16 cellular contexts compared by ENCODE assay signal in the genomic region with DNA sequence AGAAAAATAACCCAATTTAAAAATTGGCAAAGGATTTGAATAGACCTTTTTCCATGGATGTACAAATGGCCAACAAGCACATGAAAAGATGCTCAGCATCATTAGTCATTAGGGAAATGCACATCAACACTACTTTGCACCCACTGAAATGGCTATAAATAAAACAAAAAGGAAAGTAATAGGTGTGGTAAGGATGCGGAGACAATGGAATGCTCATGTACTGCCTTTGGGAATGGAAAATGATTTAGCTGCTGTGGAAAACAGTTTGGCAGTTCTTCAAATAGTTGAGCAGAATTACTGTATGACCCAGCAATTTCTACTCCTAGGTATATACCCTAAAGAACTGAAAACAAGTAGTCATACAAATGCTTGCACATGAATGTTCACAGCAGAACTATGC. TPM values are rescaled to one million over a fixed set of nuclear protein-coding genes. Genes with fewer than 3 reads are reported as not detected.
DNase-seq lines count a peak whose midpoint lies in the region; ATAC-seq, FAIRE-seq and TF ChIP-seq lines count a peak whose summit lies in the region.
"Had no signal": no experiment of that assay in that cellular context is flagged by ENCODE, and none has a peak within 500 bp of the region (broad histone marks: within the 10 kb centered on the region; RNA-seq: fewer than 3 reads in every experiment).

No MANE protein-coding gene starts in this region.

- H3K27ac ChIP-seq in substantia nigra (ENCODE audit: low read depth, low read length, poor library complexity, severe bottlenecking): no peak overlapping the region
- H3K27ac ChIP-seq: A549, HL-60 had no signal

- no peak for TF ChIP-seq POLR2A in H54 (IDR thresholded peaks at IDR 0.05; ENCODE audit: low read depth, low read length)

- H3K4me3 ChIP-seq in cardiac fibroblast (replicated peaks in 1 of 2; ENCODE audit: low read depth in 2 of 2, low read length in 2 of 2): no peak overlapping the region
- H3K4me3 ChIP-seq: A549 had no signal

- no peak for TF ChIP-seq CTCF in cardiac fibroblast (IDR thresholded peaks at IDR 0.05; ENCODE audit: low read depth, low read length)

- DNase-seq in left ventricle myocardium superior: no peak
- no peak for DNase-seq in Right ventricle myocardium superior
- DNase-seq in H54 (ENCODE audit: insufficient read length, low spot score): no peak
- DNase-seq in cardiac fibroblast (ENCODE audit: low read depth in 2 of 2): peak; percentile 13 to 42
- no peak for DNase-seq in glomerular visceral epithelial cell (ENCODE audit: extremely low spot score)
- DNase-seq in substantia nigra (lab: John Stamatoyannopoulos, UW): no peak
- no peak for DNase-seq in stimulated activated CD4-positive, alpha-beta T cell treated with anti-CD3 and anti-CD28 coated beads, Interleukin-15, amount 100 ng/mL, for 24 hours
- DNase-seq: CD4-positive, alpha-beta memory T cell; NCI-H1436 treated with DMSO at 0.1 percent for 48 hours; NCI-H2107; NCI-H345; NCI-H526 treated with DMSO at 0.1 percent for 48 hours; OCI-M1 had no signal

- FAIRE-seq in H54 (lab: Jason Lieb, UNC): peak; percentile 81
- FAIRE-seq: A549 had no signal

- intact Hi-C loops in left ventricle myocardium superior (cut with micrococcal nuclease) (no loop called here), Right ventricle myocardium superior (cut with DNase I) (loop anchor here (10.0 kb wide), 1 partner anchor 355 kb away; no protein-coding TSS in a partner anchor)

- ATAC-seq in left ventricle myocardium superior (peak; percentile 22), Right ventricle myocardium superior (ENCODE audit: poor library complexity) (no peak), GM19467 (IDR thresholded peaks at IDR 0.05; ENCODE audit: unreplicated experiment) (no peak)
- ATAC-seq: A549 had no signal

RNA-seq across cellular contexts. Expression of gene LARGE2, which starts 37.4 kb away (rescaled TPM):
- total RNA-seq in left ventricle myocardium superior (not detected), Right ventricle myocardium superior (not detected)

RNA-seq across cellular contexts. Expression of gene PEX16, which starts 42.2 kb away (rescaled TPM):
- total RNA-seq in left ventricle myocardium superior (8.6 TPM), Right ventricle myocardium superior (8.5 TPM)

RNA-seq across cellular contexts. Expression of gene FREY1, which starts 52.8 kb away (rescaled TPM):
- total RNA-seq in left ventricle myocardium superior: 0.52 TPM
- total RNA-seq in Right ventricle myocardium superior: not detected

Comparison
In these comparisons a context has a peak if more than half of its experiments do, and no peak if none do; other contexts are left out.
1. DNase-seq: peak in cardiac fibroblast (2 of 2); none in left ventricle myocardium superior (single experiment), Right ventricle myocardium superior (single experiment), H54 (single experiment), glomerular visceral epithelial cell (single experiment), substantia nigra (0 of 49) and stimulated activated CD4-positive, alpha-beta T cell treated with anti-CD3 and anti-CD28 coated beads, Interleukin-15, amount 100 ng/mL, for 24 hours (single experiment).